ENCODE assay signal across 9 cellular contexts in genomic region chr15:28975766-28976179, GRCh38.
DNase-seq lines count a peak whose midpoint lies in the region; ATAC-seq and TF ChIP-seq lines count a peak whose summit lies in the region.
"Had no signal": no experiment of that assay in that cellular context is flagged by ENCODE, and none has a peak within 500 bp of the region (broad histone marks: within the 10 kb centered on the region; RNA-seq: fewer than 3 reads in every experiment).

No MANE protein-coding gene starts in this region.

- H3K9me3 ChIP-seq in AG04450 (ENCODE audit: control insufficient read depth, insufficient read depth, low read length) = no peaks in the 10 kb centered on the region; the same call in 1 of the 2 replicates
- no peaks in the 10 kb centered on the region for H3K9me3 ChIP-seq in effector memory CD4-positive, alpha-beta T cell (ENCODE audit: control insufficient read depth, low read length)
- H3K9me3 ChIP-seq: neutrophil had no signal

- no peak overlapping the region for H3K4me3 ChIP-seq in AG04450 (ENCODE audit: low read depth, low read length)
- H3K4me3 ChIP-seq in effector memory CD4-positive, alpha-beta T cell (ENCODE audit: insufficient read depth, low read depth, low read length, poor library complexity, severe bottlenecking) = no peak overlapping the region

- H3K27ac Mint-ChIP-seq in osteocyte (ENCODE audit: unreplicated experiment) = no peak overlapping the region

- no peak overlapping the region for H3K4me3 Mint-ChIP-seq in osteocyte (ENCODE audit: unreplicated experiment)

- no peaks in the 10 kb centered on the region for H3K27me3 ChIP-seq in AG04450 (ENCODE audit: control insufficient read depth, insufficient read depth, low read length)
- no peaks in the 10 kb centered on the region for H3K27me3 ChIP-seq in effector memory CD4-positive, alpha-beta T cell (replicated peaks; ENCODE audit: control insufficient read depth, insufficient read depth, low read length, poor library complexity, severe bottlenecking)
- H3K27me3 ChIP-seq: neutrophil had no signal

- no peak overlapping the region for H3K27ac ChIP-seq in AG04450 (ENCODE audit: low read depth, low read length)
- no peak overlapping the region for H3K27ac ChIP-seq in effector memory CD4-positive, alpha-beta T cell (ENCODE audit: insufficient read depth, low read length, poor library complexity, severe bottlenecking)
- H3K27ac ChIP-seq: neutrophil had no signal

- H3K36me3 Mint-ChIP-seq in osteocyte (ENCODE audit: unreplicated experiment) = peaks cover 4% of the 10 kb centered on the region

- H3K4me1 ChIP-seq in effector memory CD4-positive, alpha-beta T cell (ENCODE audit: control insufficient read depth, insufficient read depth, low read length, poor library complexity, severe bottlenecking) = no peaks in the 10 kb centered on the region

- DNase-seq in AG04450 (ENCODE audit: low read depth, low spot score) = no peak
- DNase-seq in GM19238 (ENCODE audit: insufficient read length, low spot score) = peak; percentile 38
- peak; percentile 59 to 80 for DNase-seq in NCI-H526 (lab: John Stamatoyannopoulos, UW)
- peak; percentile 52 to 70 for DNase-seq in activated CD4-positive, alpha-beta T cell treated with anti-CD3 and anti-CD28 coated beads, Interleukin-2, amount 50 U/mL, for 24 hours (ENCODE audit: low read depth in 1 of 2, low spot score in 1 of 2)
- peak in 2 of 3 donors; percentile 8 to 40 for DNase-seq in effector memory CD4-positive, alpha-beta T cell
- peak; percentile 57 for DNase-seq in osteocyte (ENCODE audit: extremely low spot score, unreplicated experiment)

- peaks cover 35% of the 10 kb centered on the region for H3K4me1 Mint-ChIP-seq in osteocyte (ENCODE audit: unreplicated experiment)

- no peaks in the 10 kb centered on the region for H3K36me3 ChIP-seq in effector memory CD4-positive, alpha-beta T cell (ENCODE audit: control insufficient read depth, insufficient read depth, low read length)
- H3K36me3 ChIP-seq: neutrophil had no signal

- POLR2A ChIA-PET in AG04450 (lab: Yijun Ruan, JAX) = no interaction called here

- ATAC-seq in GM18868 (IDR thresholded peaks at IDR 0.05; ENCODE audit: unreplicated experiment) (no peak), HG03571 (IDR thresholded peaks at IDR 0.05; ENCODE audit: unreplicated experiment) (no peak)

- no peaks in the 10 kb centered on the region for H3K9me3 Mint-ChIP-seq in osteocyte (ENCODE audit: unreplicated experiment)

- TF ChIP-seq CTCF in AG04450 (IDR thresholded peaks at IDR 0.05; ENCODE audit: low read depth, low read length) = peak; percentile 75
- TF ChIP-seq CTCF in osteocyte (IDR thresholded peaks at IDR 0.05) = peak; percentile 62

- CTCF ChIA-PET in AG04450 (lab: Charles Lee) = interaction anchor here (0.6 to 1.3 kb wide), 7 partner anchors 9 to 114 kb away, joined by 3 to 5 read pairs (median 4); no protein-coding TSS in a partner anchor

- no peaks in the 10 kb centered on the region for H3K27me3 Mint-ChIP-seq in osteocyte (ENCODE audit: unreplicated experiment)
